ENCODE assay signal across 9 cellular contexts in genomic region chr17:50909765-50910661, GRCh38. TPM values are rescaled to one million over a fixed set of nuclear protein-coding genes. Genes with fewer than 3 reads are reported as not detected.
A peak's percentile ranks its signal among the peaks of the same experiment; 100 is the strongest.
DNase-seq lines count a peak whose midpoint lies in the region; ATAC-seq and TF ChIP-seq lines count a peak whose summit lies in the region.
"Had no signal": no experiment of that assay in that cellular context is flagged by ENCODE, and none has a peak within 500 bp of the region (broad histone marks: within the 10 kb centered on the region; RNA-seq: fewer than 3 reads in every experiment).

No MANE protein-coding gene starts in this region.

- H3K27me3 Mint-ChIP-seq in activated T-helper 1 cell treated with anti-CD3 and anti-CD28 coated beads, Interleukin-12 subunit alpha, Interleukin-12 subunit beta, Interleukin-2, Interleukin-4 antibody, amounts not matched to agents 30 ng/mL and 10 ng/mL and 1 ng/mL, durations not matched to agents 14 hours and 24 hours and 36 hours (ENCODE audit: insufficient read depth), result no peaks in the 10 kb centered on the region

- H3K27me3 ChIP-seq in right lobe of liver, result no peaks in the 10 kb centered on the region
- H3K27me3 ChIP-seq: tibial artery had no signal

- peaks cover 3% of the 10 kb centered on the region for H3K36me3 Mint-ChIP-seq in activated T-helper 1 cell treated with anti-CD3 and anti-CD28 coated beads, Interleukin-12 subunit alpha, Interleukin-12 subunit beta, Interleukin-2, Interleukin-4 antibody, amounts not matched to agents 30 ng/mL and 10 ng/mL and 1 ng/mL, durations not matched to agents 14 hours and 24 hours and 36 hours (ENCODE audit: low read depth)

- H3K36me3 ChIP-seq in right lobe of liver, result no peaks in the 10 kb centered on the region
- H3K36me3 ChIP-seq: tibial artery had no signal

- DNase-seq in RWPE1 (ENCODE audit: low spot score) (no peak), right lobe of liver (peak; percentile 66 to 89 (median 88)), HK-2 (ENCODE audit: unreplicated experiment) (no peak), NCI-H128 (lab: John Stamatoyannopoulos, UW; ENCODE audit: unreplicated experiment) (no peak)
- peak; percentile 30 for DNase-seq in activated T-helper 1 cell treated with anti-CD3 and anti-CD28 coated beads, Interleukin-12 subunit alpha, Interleukin-12 subunit beta, Interleukin-2, Interleukin-4 antibody, amounts not matched to agents 30 ng/mL and 10 ng/mL and 1 ng/mL, durations not matched to agents 14 hours and 24 hours and 36 hours (ENCODE audit: low spot score)
- peak; percentile 50 to 83 for DNase-seq in stimulated activated CD8-positive, alpha-beta memory T cell treated with anti-CD3 and anti-CD28 coated beads, Interleukin-7, amount 100 ng/mL, for 48 hours (ENCODE audit: extremely low read depth in 1 of 2, low read depth in 1 of 2)
- DNase-seq: tibial artery had no signal

- ATAC-seq in right lobe of liver (peak; percentile 51 to 68 (median 58)), HG03097 (IDR thresholded peaks at IDR 0.05; ENCODE audit: low FRiP score, unreplicated experiment) (no peak), HG03354 (IDR thresholded peaks at IDR 0.05; ENCODE audit: poor library complexity, severe bottlenecking, unreplicated experiment) (no peak)

- H3K27ac ChIP-seq in RWPE1 (peak overlapping the region; percentile 3; the same call in 1 of the 2 replicates), right lobe of liver (peak overlapping the region; percentile 85 to 100 (median 99))
- H3K27ac ChIP-seq: tibial artery had no signal

- POLR2A ChIA-PET in RWPE1 (lab: Yijun Ruan, JAX; ENCODE audit: low non-redundant PET), result interaction anchor here (1.2 kb wide), 1 partner anchor 44 kb away, joined by 3 read pairs; the partner anchor contains the start of gene TOB1

- peak overlapping the region; percentile 23 for H3K27ac Mint-ChIP-seq in activated T-helper 1 cell treated with anti-CD3 and anti-CD28 coated beads, Interleukin-12 subunit alpha, Interleukin-12 subunit beta, Interleukin-2, Interleukin-4 antibody, amounts not matched to agents 30 ng/mL and 10 ng/mL and 1 ng/mL, durations not matched to agents 14 hours and 24 hours and 36 hours

- H3K4me3 Mint-ChIP-seq in activated T-helper 1 cell treated with anti-CD3 and anti-CD28 coated beads, Interleukin-12 subunit alpha, Interleukin-12 subunit beta, Interleukin-2, Interleukin-4 antibody, amounts not matched to agents 30 ng/mL and 10 ng/mL and 1 ng/mL, durations not matched to agents 14 hours and 24 hours and 36 hours, result peak overlapping the region; percentile 26

- TF ChIP-seq CTCF in RWPE1 (conservative IDR thresholded peaks at IDR 0.05; ENCODE audit: low read depth) (no peak), right lobe of liver (IDR thresholded peaks at IDR 0.05) (no peak)

- TF ChIP-seq POLR2A in right lobe of liver (IDR thresholded peaks at IDR 0.05), result peak; percentile 74

- H3K9me3 ChIP-seq in right lobe of liver, result no peaks in the 10 kb centered on the region
- H3K9me3 ChIP-seq: tibial artery had no signal

- H3K9me3 Mint-ChIP-seq in activated T-helper 1 cell treated with anti-CD3 and anti-CD28 coated beads, Interleukin-12 subunit alpha, Interleukin-12 subunit beta, Interleukin-2, Interleukin-4 antibody, amounts not matched to agents 30 ng/mL and 10 ng/mL and 1 ng/mL, durations not matched to agents 14 hours and 24 hours and 36 hours, result no peaks in the 10 kb centered on the region

- H3K4me1 ChIP-seq in right lobe of liver, result peaks cover 0 to 70% (median 26%) of the 10 kb centered on the region in 4 donors

- CTCF ChIA-PET in RWPE1 (lab: Yijun Ruan, JAX), result no interaction called here

- H3K4me3 ChIP-seq in right lobe of liver, result peak overlapping the region; percentile 26 to 65 (median 63)
- H3K4me3 ChIP-seq: tibial artery had no signal

- intact Hi-C loops in activated T-helper 1 cell treated with anti-CD3 and anti-CD28 coated beads, Interleukin-12 subunit alpha, Interleukin-12 subunit beta, Interleukin-2, Interleukin-4 antibody, amounts not matched to agents 30 ng/mL and 10 ng/mL and 1 ng/mL, durations not matched to agents 14 hours and 24 hours and 36 hours (cut with micrococcal nuclease), result loop anchor here (2.0 to 5.0 kb wide), 2 partner anchors 32 to 43 kb away; partner anchors contain the start of gene TOB1
- intact Hi-C loops in right lobe of liver (cut with DNase I), result loop anchor here in 1 of 2 donors (5.0 kb wide), 1 partner anchor 32 kb away; no protein-coding TSS in a partner anchor

- H3K4me1 Mint-ChIP-seq in activated T-helper 1 cell treated with anti-CD3 and anti-CD28 coated beads, Interleukin-12 subunit alpha, Interleukin-12 subunit beta, Interleukin-2, Interleukin-4 antibody, amounts not matched to agents 30 ng/mL and 10 ng/mL and 1 ng/mL, durations not matched to agents 14 hours and 24 hours and 36 hours (ENCODE audit: low read depth), result peaks cover 43% of the 10 kb centered on the region

- 30% methylated on average over 10 of the region's 17 CpGs for WGBS in right lobe of liver (ENCODE audit: insufficient coverage, low coverage, low lambda C conversion rate, missing lambda C conversion rate)

RNA-seq across cellular contexts. Expression of gene TOB1, which starts 43.9 kb away (rescaled TPM):
- 29.6 and 35.5 TPM in 2 replicates for total RNA-seq in activated T-helper 1 cell treated with anti-CD3 and anti-CD28 coated beads, Interleukin-12 subunit alpha, Interleukin-12 subunit beta, Interleukin-2, Interleukin-4 antibody, amounts not matched to agents 30 ng/mL and 10 ng/mL and 1 ng/mL, durations not matched to agents 14 hours and 24 hours and 36 hours
- 100 to 1,000 TPM in 3 of 6 experiments, 10 to 100 TPM in 3; 36.2 to 222 (median 82.1) TPM for total RNA-seq in right lobe of liver

Comparison
In these comparisons a context has a peak if more than half of its experiments do, and no peak if none do; other contexts are left out.
1. DNase-seq: peak in activated T-helper 1 cell treated with anti-CD3 and anti-CD28 coated beads, Interleukin-12 subunit alpha, Interleukin-12 subunit beta, Interleukin-2, Interleukin-4 antibody, amounts not matched to agents 30 ng/mL and 10 ng/mL and 1 ng/mL, durations not matched to agents 14 hours and 24 hours and 36 hours (single experiment), right lobe of liver (3 of 3) and stimulated activated CD8-positive, alpha-beta memory T cell treated with anti-CD3 and anti-CD28 coated beads, Interleukin-7, amount 100 ng/mL, for 48 hours (2 of 2); none in RWPE1 (single experiment), HK-2 (single experiment) and NCI-H128 (single experiment).
2. ATAC-seq: peak in right lobe of liver (4 of 4); none in HG03097 (single experiment) and HG03354 (single experiment).